11 cellular contexts compared by ENCODE assay signal in the genomic region with DNA sequence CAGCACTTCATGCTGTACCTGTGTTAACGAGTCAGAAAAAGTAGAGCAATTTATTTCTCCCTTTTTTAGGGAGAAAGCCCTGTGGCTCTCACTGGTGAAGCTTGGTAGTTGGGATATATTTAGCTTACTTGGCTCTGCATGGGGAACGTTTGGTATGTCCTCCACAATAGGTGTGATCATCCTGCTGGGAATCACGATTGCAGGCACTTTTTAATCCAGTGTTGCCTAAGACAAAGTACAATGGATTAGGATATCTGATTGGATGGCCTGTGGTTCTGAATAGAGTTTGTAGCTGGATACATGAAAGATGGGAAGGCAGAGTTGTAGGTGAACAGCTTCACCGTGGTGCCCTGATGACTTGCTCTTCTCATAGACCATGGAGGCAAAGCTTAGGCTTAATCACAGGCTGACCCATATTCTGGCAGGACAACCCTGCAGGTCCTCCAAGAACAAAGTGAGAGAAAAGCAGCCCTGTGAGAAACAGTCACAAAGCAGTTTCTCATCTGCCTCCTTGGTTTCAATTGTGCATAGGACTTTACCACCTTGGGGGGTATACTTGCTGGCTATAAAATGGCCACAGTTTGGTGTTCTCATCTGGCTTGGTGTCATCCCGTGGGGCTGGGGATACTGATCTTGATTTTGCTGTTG. TPM values are rescaled to one million over a fixed set of nuclear protein-coding genes. Genes with fewer than 3 reads are reported as not detected.
DNase-seq lines count a peak whose midpoint lies in the region; ATAC-seq lines count a peak whose summit lies in the region.
"Had no signal": no experiment of that assay in that cellular context is flagged by ENCODE, and none has a peak within 500 bp of the region (broad histone marks: within the 10 kb centered on the region; RNA-seq: fewer than 3 reads in every experiment).

No MANE protein-coding gene starts in this region.

- peaks cover 14% of the 10 kb centered on the region for H3K9me3 Mint-ChIP-seq in activated CD4-positive, alpha-beta T cell treated with anti-CD3 and anti-CD28 coated beads, Interleukin-2, amount 10 ng/mL, durations not matched to agents 24 days and 14 days
- H3K9me3 Mint-ChIP-seq in stimulated activated naive B cell treated with anti-CD40 and anti-IgM and Interleukin-4, amounts not matched to agents 10 μg/mL and 1 μg/mL and 100 μg/mL, for 72 hours: peaks cover 4 to 12% of the 10 kb centered on the region in 2 donors

- peaks cover 88% of the 10 kb centered on the region for H3K36me3 Mint-ChIP-seq in activated CD4-positive, alpha-beta T cell treated with anti-CD3 and anti-CD28 coated beads, Interleukin-2, amount 10 ng/mL, durations not matched to agents 24 days and 14 days (ENCODE audit: low read depth)
- peaks cover 61 to 83% of the 10 kb centered on the region in 2 donors for H3K36me3 Mint-ChIP-seq in stimulated activated naive B cell treated with anti-CD40 and anti-IgM and Interleukin-4, amounts not matched to agents 10 μg/mL and 1 μg/mL and 100 μg/mL, for 72 hours

- peak overlapping the region; percentile 75 for H3K27ac ChIP-seq in right cardiac atrium (ENCODE audit: low read length)

- no peak overlapping the region for H3K4me3 ChIP-seq in right cardiac atrium (ENCODE audit: low read length)

- H3K9me3 ChIP-seq in right cardiac atrium (ENCODE audit: control insufficient read depth, low read length): no peaks in the 10 kb centered on the region

- H3K27me3 ChIP-seq in right cardiac atrium (ENCODE audit: control insufficient read depth, insufficient read depth): no peaks in the 10 kb centered on the region

- WGBS in right cardiac atrium: 50% methylated on average over 5 of the region's 5 CpGs

- H3K27ac Mint-ChIP-seq in activated CD4-positive, alpha-beta T cell treated with anti-CD3 and anti-CD28 coated beads, Interleukin-2, amount 10 ng/mL, durations not matched to agents 24 days and 14 days: peak overlapping the region; percentile 80
- H3K27ac Mint-ChIP-seq in stimulated activated naive B cell treated with anti-CD40 and anti-IgM and Interleukin-4, amounts not matched to agents 10 μg/mL and 1 μg/mL and 100 μg/mL, for 72 hours: peak overlapping the region; percentile 21

- H3K4me1 ChIP-seq in right cardiac atrium (ENCODE audit: control insufficient read depth, insufficient read depth, low read length): peaks cover 7% of the 10 kb centered on the region

- DNase-seq in activated CD4-positive, alpha-beta T cell treated with anti-CD3 and anti-CD28 coated beads, Interleukin-2, amount 10 ng/mL, durations not matched to agents 24 days and 14 days: no peak
- DNase-seq in activated CD4-positive, alpha-beta T cell treated with anti-CD3 and anti-CD28 coated beads, Interleukin-2, amount 50 U/mL, for 1 hour: no peak
- peak; percentile 42 to 44 for DNase-seq in activated T-cell treated with anti-CD3 and anti-CD28 coated beads, Interleukin-2, amount 50 U/mL, for 48 hours
- DNase-seq in right cardiac atrium (no peak), RPMI8226 (no peak)
- no peak for DNase-seq in stimulated activated naive B cell treated with anti-CD40 and anti-IgM and Interleukin-4, amounts not matched to agents 10 μg/mL and 1 μg/mL and 100 μg/mL, for 72 hours
- DNase-seq: activated gamma-delta T cell, NCI-H526 treated with DMSO at 0.1 percent for 48 hours, trophoblast cell had no signal

- peaks cover 51% of the 10 kb centered on the region for H3K4me1 Mint-ChIP-seq in activated CD4-positive, alpha-beta T cell treated with anti-CD3 and anti-CD28 coated beads, Interleukin-2, amount 10 ng/mL, durations not matched to agents 24 days and 14 days
- peaks cover 45 to 77% of the 10 kb centered on the region in 2 donors for H3K4me1 Mint-ChIP-seq in stimulated activated naive B cell treated with anti-CD40 and anti-IgM and Interleukin-4, amounts not matched to agents 10 μg/mL and 1 μg/mL and 100 μg/mL, for 72 hours

- H3K4me3 Mint-ChIP-seq in activated CD4-positive, alpha-beta T cell treated with anti-CD3 and anti-CD28 coated beads, Interleukin-2, amount 10 ng/mL, durations not matched to agents 24 days and 14 days: peak overlapping the region; percentile 61
- H3K4me3 Mint-ChIP-seq in stimulated activated naive B cell treated with anti-CD40 and anti-IgM and Interleukin-4, amounts not matched to agents 10 μg/mL and 1 μg/mL and 100 μg/mL, for 72 hours: peak overlapping the region in 1 of 2 donors; percentile 50

- ATAC-seq in right cardiac atrium (peak; percentile 60 to 61), GM19467 (IDR thresholded peaks at IDR 0.05; ENCODE audit: unreplicated experiment) (no peak), HG03135 (IDR thresholded peaks at IDR 0.05; ENCODE audit: unreplicated experiment) (no peak)
- ATAC-seq in stimulated activated naive B cell treated with anti-CD40 and anti-IgM and Interleukin-4, amounts not matched to agents 10 μg/mL and 1 μg/mL and 100 μg/mL, for 72 hours (replicated peaks): peak; percentile 17 to 27

- intact Hi-C loops in activated CD4-positive, alpha-beta T cell treated with anti-CD3 and anti-CD28 coated beads, Interleukin-2, amount 10 ng/mL, durations not matched to agents 24 days and 14 days (cut with micrococcal nuclease): loop anchor here (10.0 kb wide), 2 partner anchors 168 to 642 kb away; a partner anchor contains a TSS
- intact Hi-C loops in right cardiac atrium (cut with DNase I): no loop called here

- H3K27me3 Mint-ChIP-seq in activated CD4-positive, alpha-beta T cell treated with anti-CD3 and anti-CD28 coated beads, Interleukin-2, amount 10 ng/mL, durations not matched to agents 24 days and 14 days: no peaks in the 10 kb centered on the region
- H3K27me3 Mint-ChIP-seq in stimulated activated naive B cell treated with anti-CD40 and anti-IgM and Interleukin-4, amounts not matched to agents 10 μg/mL and 1 μg/mL and 100 μg/mL, for 72 hours: no peaks in the 10 kb centered on the region

RNA-seq across cellular contexts. Expression of a gene that starts 7.5 kb away (rescaled TPM):
- 51.1 and 55.5 TPM in 2 replicates for total RNA-seq in activated CD4-positive, alpha-beta T cell treated with anti-CD3 and anti-CD28 coated beads, Interleukin-2, amount 10 ng/mL, durations not matched to agents 24 days and 14 days
- total RNA-seq in right cardiac atrium: 10 to 100 TPM; 16.8 to 22.4 (median 19.4) TPM
- polyA plus RNA-seq in right cardiac atrium: 19.4 TPM

Comparison
In these comparisons a context has a peak if more than half of its experiments do, and no peak if none do; other contexts are left out.
1. DNase-seq: peak in activated T-cell treated with anti-CD3 and anti-CD28 coated beads, Interleukin-2, amount 50 U/mL, for 48 hours (2 of 2); none in activated CD4-positive, alpha-beta T cell treated with anti-CD3 and anti-CD28 coated beads, Interleukin-2, amount 10 ng/mL, durations not matched to agents 24 days and 14 days (single experiment), activated CD4-positive, alpha-beta T cell treated with anti-CD3 and anti-CD28 coated beads, Interleukin-2, amount 50 U/mL, for 1 hour (single experiment), right cardiac atrium (0 of 3), stimulated activated naive B cell treated with anti-CD40 and anti-IgM and Interleukin-4, amounts not matched to agents 10 μg/mL and 1 μg/mL and 100 μg/mL, for 72 hours (single experiment) and RPMI8226 (single experiment).
2. ATAC-seq: peak in right cardiac atrium (2 of 2) and stimulated activated naive B cell treated with anti-CD40 and anti-IgM and Interleukin-4, amounts not matched to agents 10 μg/mL and 1 μg/mL and 100 μg/mL, for 72 hours (2 of 2); none in GM19467 (single experiment) and HG03135 (single experiment).